ENCODE assay signal across 17 cellular contexts in the genomic region with DNA sequence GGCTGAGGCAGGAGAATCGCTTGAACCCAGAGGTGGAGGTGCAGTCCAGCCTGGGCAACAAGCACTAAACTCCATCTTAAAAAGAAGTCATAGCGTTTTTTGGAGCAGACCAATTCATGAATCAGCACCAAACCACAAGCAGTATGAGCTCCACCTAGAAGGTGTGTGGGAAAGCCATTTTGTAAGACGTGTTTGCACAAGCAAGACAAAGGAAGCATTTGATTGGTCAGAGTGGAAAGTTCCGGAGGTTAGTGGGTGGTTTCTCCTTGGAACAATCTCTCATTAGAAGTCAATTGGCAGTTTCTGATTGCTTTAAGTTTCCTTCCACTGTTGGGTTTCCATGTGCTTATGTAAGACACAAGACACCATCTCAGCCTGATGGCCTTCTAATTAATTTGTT.
"Had no signal": no experiment of that assay in that cellular context is flagged by ENCODE, and none has a peak within 500 bp of the region (broad histone marks: within the 10 kb centered on the region; RNA-seq: fewer than 3 reads in every experiment).

No MANE protein-coding gene starts in this region.

- H3K4me3 ChIP-seq: hepatocyte, lung, right lobe of liver, spleen, tibial nerve had no signal

- H3K9me3 ChIP-seq: right lobe of liver, spleen, tibial nerve had no signal

- H3K27me3 ChIP-seq: brain microvascular endothelial cell, hepatocyte, right lobe of liver, spleen, tibial nerve had no signal

- H3K36me3 ChIP-seq: brain microvascular endothelial cell, right lobe of liver, spleen, tibial nerve had no signal

- H3K27ac ChIP-seq: brain microvascular endothelial cell, hepatocyte, spleen, tibial nerve had no signal

- DNase-seq: activated CD4-positive, alpha-beta T cell treated with anti-CD3 and anti-CD28 coated beads, Interleukin-2, amount 50 U/mL, for 4 hours; activated effector memory CD4-positive, alpha-beta T cell treated with anti-CD3 and anti-CD28 coated beads, Interleukin-2, amount 50 U/mL, for 16 hours; activated T-cell treated with anti-CD3 and anti-CD28 coated beads, Interleukin-2, amount 50 U/mL, for 1 hour; amniotic stem cell; brain microvascular endothelial cell; naive B cell; posterior cingulate gyrus; spleen; stimulated activated CD4-positive, alpha-beta T cell treated with anti-CD3 and anti-CD28 coated beads, Interleukin-1b, Interleukin-23, amount 100 ng/mL, for 48 hours; T-helper 17 cell had no signal

- ATAC-seq: activated CD4-positive, CD25-positive, alpha-beta regulatory T cell treated with anti-CD3 and anti-CD28 coated beads, Interleukin-2, amount 50 U/mL, for 24 hours; activated naive CD4-positive, alpha-beta T cell treated with anti-CD3 and anti-CD28 coated beads, Interleukin-2, amount 50 U/mL, for 72 hours; stimulated activated memory B cell treated with anti-CD40 and anti-IgM and Interleukin-4, amounts not matched to agents 10 μg/mL and 1 μg/mL and 100 μg/mL, for 72 hours; T-helper 17 cell had no signal
